24 cellular contexts compared by ENCODE assay signal in genomic region chr4:52989865-52990264, GRCh38.
DNase-seq lines count a peak whose midpoint lies in the region; ATAC-seq, FAIRE-seq and TF ChIP-seq lines count a peak whose summit lies in the region.
"Had no signal": no experiment of that assay in that cellular context is flagged by ENCODE, and none has a peak within 500 bp of the region (broad histone marks: within the 10 kb centered on the region; RNA-seq: fewer than 3 reads in every experiment).

No MANE protein-coding gene starts in this region.

- TF ChIP-seq CTCF in fibroblast of villous mesenchyme (IDR thresholded peaks at IDR 0.05; ENCODE audit: insufficient read depth, low read depth, low read length): no peak
- no peak for TF ChIP-seq CTCF in nephron (IDR thresholded peaks at IDR 0.05; ENCODE audit: unreplicated experiment in 3 of 3)
- TF ChIP-seq CTCF in kidney (IDR thresholded peaks at IDR 0.05; ENCODE audit: borderline replicate concordance, extremely low read depth, insufficient read depth): no peak
- no peak for TF ChIP-seq CTCF in suprapubic skin (IDR thresholded peaks at IDR 0.05)

- DNase-seq in OCI-M1 (lab: John Stamatoyannopoulos, UW): peak; percentile 37
- DNase-seq in fibroblast of villous mesenchyme (ENCODE audit: low read depth): peak; percentile 48
- DNase-seq in AML-193 (lab: John Stamatoyannopoulos, UW): no peak
- no peak for DNase-seq in kidney
- no peak for DNase-seq in suprapubic skin (ENCODE audit: low spot score in 2 of 2)
- DNase-seq: CD4-positive, CD25-positive, alpha-beta regulatory T cell; CD8-positive, alpha-beta T cell; DMS 273 treated with DMSO at 0.1 percent for 48 hours; DMS79; EL; GDM1; HFFc6 had no signal

- H3K4me3 ChIP-seq in fibroblast of villous mesenchyme (ENCODE audit: low read depth, low read length) (no peak overlapping the region), kidney (ENCODE audit: low read length in 2 of 2) (no peak overlapping the region), suprapubic skin (no peak overlapping the region)
- H3K4me3 ChIP-seq: BLaER1, GM12878, GM23338, HAP-1 had no signal

- no peak overlapping the region for H3K27ac ChIP-seq in kidney (ENCODE audit: low read depth in 2 of 2, low read length in 2 of 2)
- no peak overlapping the region for H3K27ac ChIP-seq in suprapubic skin
- H3K27ac ChIP-seq: BLaER1, C4-2B had no signal

- H3K4me3 Mint-ChIP-seq in activated T-helper 17 cell treated with anti-CD3 and anti-CD28 coated beads, Interleukin-2, amount 50 U/mL, for 72 hours: no peak overlapping the region
- peak overlapping the region; percentile 1 to 20 (median 5) for H3K4me3 Mint-ChIP-seq in nephron
- H3K4me3 Mint-ChIP-seq: B cell; CD4-positive, CD25-positive, alpha-beta regulatory T cell; CD8-positive, alpha-beta T cell; GM23338; HFFc6 had no signal

- H3K4me1 ChIP-seq in kidney (ENCODE audit: control insufficient read depth in 1 of 2, insufficient read depth in 1 of 2, low read depth in 1 of 2, low read length in 2 of 2): peaks cover 0 to 5% of the 10 kb centered on the region in 2 donors
- H3K4me1 ChIP-seq in suprapubic skin: peaks cover 4% of the 10 kb centered on the region
- H3K4me1 ChIP-seq: BLaER1, HAP-1 had no signal

- H3K9me3 ChIP-seq in kidney (ENCODE audit: control insufficient read depth in 1 of 2, low read length in 2 of 2) (no peaks in the 10 kb centered on the region), suprapubic skin (no peaks in the 10 kb centered on the region)
- H3K9me3 ChIP-seq: HAP-1 had no signal

- H3K4me1 Mint-ChIP-seq in activated T-helper 17 cell treated with anti-CD3 and anti-CD28 coated beads, Interleukin-2, amount 50 U/mL, for 72 hours: no peaks in the 10 kb centered on the region
- peaks cover 63% of the 10 kb centered on the region for H3K4me1 Mint-ChIP-seq in nephron
- H3K4me1 Mint-ChIP-seq: B cell; CD4-positive, CD25-positive, alpha-beta regulatory T cell; GM23338 had no signal

- no peak for TF ChIP-seq EP300 in suprapubic skin (IDR thresholded peaks at IDR 0.05)

- WGBS in suprapubic skin: 59% methylated on average over 3 of the region's 3 CpGs

- H3K36me3 Mint-ChIP-seq in activated T-helper 17 cell treated with anti-CD3 and anti-CD28 coated beads, Interleukin-2, amount 50 U/mL, for 72 hours (ENCODE audit: low read depth): no peaks in the 10 kb centered on the region
- H3K36me3 Mint-ChIP-seq in nephron (ENCODE audit: low read depth): peaks cover 4% of the 10 kb centered on the region

- peak overlapping the region; percentile 12 for H3K27ac Mint-ChIP-seq in activated T-helper 17 cell treated with anti-CD3 and anti-CD28 coated beads, Interleukin-2, amount 50 U/mL, for 72 hours
- H3K27ac Mint-ChIP-seq in nephron: peak overlapping the region; percentile 60 to 91 (median 74)
- H3K27ac Mint-ChIP-seq: B cell; CD8-positive, alpha-beta T cell; GM23338; HFFc6 had no signal

- intact Hi-C loops in kidney (cut with DNase I): no loop called here

- no peaks in the 10 kb centered on the region for H3K9me3 Mint-ChIP-seq in activated T-helper 17 cell treated with anti-CD3 and anti-CD28 coated beads, Interleukin-2, amount 50 U/mL, for 72 hours
- peaks cover 5% of the 10 kb centered on the region for H3K9me3 Mint-ChIP-seq in nephron
- H3K9me3 Mint-ChIP-seq: CD4-positive, CD25-positive, alpha-beta regulatory T cell; CD8-positive, alpha-beta T cell; HFFc6 had no signal

- FAIRE-seq in kidney (lab: Jason Lieb, UNC): no peak
- FAIRE-seq: D721Med, GM12878, GM18507, H54 had no signal

- H3K36me3 ChIP-seq in kidney (ENCODE audit: control insufficient read depth in 1 of 2, insufficient read depth in 2 of 2, low read length in 2 of 2) (no peaks in the 10 kb centered on the region), suprapubic skin (no peaks in the 10 kb centered on the region)
- H3K36me3 ChIP-seq: HAP-1 had no signal

- no peak overlapping the region for H3K9ac ChIP-seq in kidney (ENCODE audit: low read length in 2 of 2)
- H3K9ac ChIP-seq: BLaER1 had no signal

- TF ChIP-seq POLR2A in GM18505 (IDR thresholded peaks at IDR 0.05; ENCODE audit: borderline replicate concordance, extremely low read depth, insufficient read depth, insufficient read length): no peak
- no peak for TF ChIP-seq POLR2A in suprapubic skin (IDR thresholded peaks at IDR 0.05)

- ATAC-seq in activated T-helper 17 cell treated with anti-CD3 and anti-CD28 coated beads, Interleukin-2, amount 50 U/mL, for 72 hours (replicated peaks): no peak
- ATAC-seq in GM18505 (IDR thresholded peaks at IDR 0.05; ENCODE audit: unreplicated experiment): no peak
- ATAC-seq: CD8-positive, alpha-beta T cell; GM12878; GM23338 had no signal

- no peaks in the 10 kb centered on the region for H3K27me3 ChIP-seq in suprapubic skin
- H3K27me3 ChIP-seq: BLaER1 had no signal

- no peaks in the 10 kb centered on the region for H3K27me3 Mint-ChIP-seq in activated T-helper 17 cell treated with anti-CD3 and anti-CD28 coated beads, Interleukin-2, amount 50 U/mL, for 72 hours
- no peaks in the 10 kb centered on the region for H3K27me3 Mint-ChIP-seq in nephron (ENCODE audit: low read depth)
- H3K27me3 Mint-ChIP-seq: B cell; CD4-positive, CD25-positive, alpha-beta regulatory T cell had no signal

Comparison
In these comparisons a context has a peak if more than half of its experiments do, and no peak if none do; other contexts are left out.
1. DNase-seq: peak in OCI-M1 (single experiment) and fibroblast of villous mesenchyme (single experiment); none in AML-193 (0 of 2), kidney (single experiment) and suprapubic skin (0 of 2).